ENCODE assay signal across 11 cellular contexts in genomic region chr4:12296366-12296765, GRCh38.
"Had no signal": no experiment of that assay in that cellular context is flagged by ENCODE, and none has a peak within 500 bp of the region (broad histone marks: within the 10 kb centered on the region; RNA-seq: fewer than 3 reads in every experiment).

No MANE protein-coding gene starts in this region.

- H3K4me2 ChIP-seq: KMS-11 had no signal

- H3K4me3 ChIP-seq: GM23248, HAP-1 had no signal

- DNase-seq: GM23248, GOT3, H7, HFFc6, KBM-7 had no signal

- FAIRE-seq: HepG2 had no signal

- H3K9ac ChIP-seq: GM23248, KMS-11 had no signal

- H3K4me1 Mint-ChIP-seq: IgD-negative memory B cell had no signal

- H3K27me3 Mint-ChIP-seq: IgD-negative memory B cell had no signal

- H3K4me1 ChIP-seq: HAP-1 had no signal

- H3K27ac ChIP-seq: GM23248, HL-60, KMS-11 had no signal

- H3K36me3 Mint-ChIP-seq: IgD-negative memory B cell had no signal

- H3K4me3 Mint-ChIP-seq: HFFc6, IgD-negative memory B cell had no signal

- ATAC-seq: HCT116, HepG2 had no signal

- H3K27ac Mint-ChIP-seq: HFFc6, IgD-negative memory B cell had no signal

- H3K36me3 ChIP-seq: HAP-1 had no signal
